In the genomic region with DNA sequence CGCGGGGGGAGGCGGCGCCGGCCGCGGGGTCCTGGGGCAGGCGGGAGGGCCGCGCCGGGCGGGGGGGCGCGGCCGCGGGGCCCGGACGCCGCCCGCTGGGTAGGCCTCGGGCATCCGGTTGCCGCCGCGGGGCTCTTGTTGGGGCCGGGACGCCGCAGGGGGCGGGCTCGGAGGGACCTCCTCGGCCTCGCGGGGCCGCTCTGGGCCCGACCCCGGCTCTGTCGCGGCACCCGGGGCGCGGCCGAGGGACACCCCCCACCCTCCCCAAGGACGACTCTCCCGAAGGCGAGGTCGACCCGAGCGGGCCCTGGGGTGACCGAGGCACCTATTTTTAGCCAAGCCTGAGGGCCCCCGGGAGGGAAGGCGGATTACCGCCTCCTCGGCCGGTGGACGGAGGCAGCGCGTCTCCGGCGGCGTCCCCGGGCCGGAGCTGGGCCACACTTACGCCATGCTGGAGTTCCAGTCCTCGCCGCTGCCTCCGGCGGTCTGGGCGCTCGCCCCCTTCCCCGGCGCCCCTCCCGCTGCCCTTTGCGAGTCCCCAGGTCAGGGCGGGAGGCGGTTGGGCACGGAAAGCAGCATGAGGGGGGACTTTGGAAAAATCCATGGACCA, we compare ENCODE assay signal across 8 cellular contexts. TPM values are rescaled to one million over a fixed set of nuclear protein-coding genes. Genes with fewer than 3 reads are reported as not detected.
DNase-seq lines count a peak whose midpoint lies in the region; ATAC-seq and TF ChIP-seq lines count a peak whose summit lies in the region.

No MANE protein-coding gene starts in this region.

- no peaks in the 10 kb centered on the region for H3K27me3 Mint-ChIP-seq in chondrocyte (ENCODE audit: low read depth)

- TF ChIP-seq RAD21 in liver (IDR thresholded peaks at IDR 0.05) = no peak

- H3K9me3 ChIP-seq in BLaER1 treated with 17β-estradiol and CSF1 and Interleukin-3, amounts not matched to agents 10 nM and 100 nM (replicated peaks in 1 of 11) = no peaks in the 10 kb centered on the region
- no peaks in the 10 kb centered on the region for H3K9me3 ChIP-seq in liver (ENCODE audit: control insufficient read depth in 4 of 4, low read length in 3 of 4)

- peak; percentile 23 to 56 (median 30) for DNase-seq in activated CD4-positive, CD25-positive, alpha-beta regulatory T cell (lab: John Stamatoyannopoulos, UW)
- no peak for DNase-seq in chondrocyte (ENCODE audit: low spot score)
- peak; percentile 21 to 40 for DNase-seq in stimulated activated CD4-positive, alpha-beta T cell treated with anti-CD3 and anti-CD28 coated beads, Interleukin-4, amount 100 ng/mL, for 48 hours (ENCODE audit: low read depth in 2 of 2)
- no peak for DNase-seq in pons (ENCODE audit: low spot score)

- peak overlapping the region; percentile 89 for H3K27ac Mint-ChIP-seq in chondrocyte (ENCODE audit: unreplicated experiment)

- ATAC-seq in GM19438 (IDR thresholded peaks at IDR 0.05; ENCODE audit: low read depth, unreplicated experiment) (peak; percentile 52), HG03521 (IDR thresholded peaks at IDR 0.05; ENCODE audit: unreplicated experiment) (peak; percentile 52)

- peaks cover 40 to 52% (median 51%) of the 10 kb centered on the region in 11 experiments for H4K20me1 ChIP-seq in BLaER1 treated with 17β-estradiol and CSF1 and Interleukin-3, amounts not matched to agents 10 nM and 100 nM

- H3K4me2 ChIP-seq in BLaER1 treated with 17β-estradiol and CSF1 and Interleukin-3, amounts not matched to agents 10 nM and 100 nM = peak overlapping the region; percentile 76 to 95 (median 87)

- no peaks in the 10 kb centered on the region for H3K9me3 Mint-ChIP-seq in chondrocyte (ENCODE audit: low read depth)

- H3K4me3 Mint-ChIP-seq in chondrocyte (ENCODE audit: unreplicated experiment) = peak overlapping the region; percentile 87

- peak overlapping the region; percentile 77 to 99 (median 96) for H3K27ac ChIP-seq in BLaER1 treated with 17β-estradiol and CSF1 and Interleukin-3, amounts not matched to agents 10 nM and 100 nM
- H3K27ac ChIP-seq in liver (ENCODE audit: low read depth in 1 of 2, low read length in 2 of 2) = peak overlapping the region; percentile 63 to 87

- H3K36me3 ChIP-seq in BLaER1 treated with 17β-estradiol and CSF1 and Interleukin-3, amounts not matched to agents 10 nM and 100 nM = peaks cover 0 to 15% (median 7%) of the 10 kb centered on the region in 11 experiments; a peak in 6 of 22 replicates
- no peaks in the 10 kb centered on the region for H3K36me3 ChIP-seq in liver (ENCODE audit: control insufficient read depth in 4 of 4, insufficient read depth in 3 of 4, low read depth in 1 of 4, low read length in 3 of 4)

- WGBS in liver = under 1% methylated on average over 76 of the region's 76 CpGs

- no peaks in the 10 kb centered on the region for H3K36me3 Mint-ChIP-seq in chondrocyte (ENCODE audit: low read depth)

- H3K4me3 ChIP-seq in BLaER1 treated with 17β-estradiol and CSF1 and Interleukin-3, amounts not matched to agents 10 nM and 100 nM = peak overlapping the region; percentile 83 to 98 (median 94)
- H3K4me3 ChIP-seq in liver (ENCODE audit: low read depth in 1 of 3, low read length in 3 of 3) = peak overlapping the region; percentile 64 to 99 (median 67)

- H3K9ac ChIP-seq in BLaER1 treated with 17β-estradiol and CSF1 and Interleukin-3, amounts not matched to agents 10 nM and 100 nM = peak overlapping the region; percentile 94 to 99 (median 97)
- H3K9ac ChIP-seq in liver (ENCODE audit: low read depth in 1 of 2, low read length in 2 of 2) = peak overlapping the region in 1 of 2 donors; percentile 8

- TF ChIP-seq CTCF in chondrocyte (IDR thresholded peaks at IDR 0.05) (peak; percentile 21), liver (IDR thresholded peaks at IDR 0.05; ENCODE audit: low read depth, low read length, missing input control) (no peak)

- no peaks in the 10 kb centered on the region for H3K27me3 ChIP-seq in BLaER1 treated with 17β-estradiol and CSF1 and Interleukin-3, amounts not matched to agents 10 nM and 100 nM
- no peaks in the 10 kb centered on the region for H3K27me3 ChIP-seq in liver (ENCODE audit: control insufficient read depth in 4 of 4, insufficient read depth in 4 of 4, low read length in 3 of 4)

- peaks cover 23% of the 10 kb centered on the region for H3K4me1 Mint-ChIP-seq in chondrocyte (ENCODE audit: low read depth)

- peaks cover 48 to 52% (median 51%) of the 10 kb centered on the region in 10 experiments for H3K4me1 ChIP-seq in BLaER1 treated with 17β-estradiol and CSF1 and Interleukin-3, amounts not matched to agents 10 nM and 100 nM
- H3K4me1 ChIP-seq in liver (ENCODE audit: control insufficient read depth in 4 of 4, insufficient read depth in 4 of 4, low read length in 3 of 4) = peaks cover 4 to 39% (median 29%) of the 10 kb centered on the region in 4 donors

TF ChIP-seq in liver, 16 proteins besides CTCF, POLR2A, EP300 and RAD21:
- no peak for TF ChIP-seq NR2F2 (IDR thresholded peaks at IDR 0.05)
- no peak for TF ChIP-seq JUND (IDR thresholded peaks at IDR 0.05)
- TF ChIP-seq HNF4G (IDR thresholded peaks at IDR 0.05) = no peak
- no peak for TF ChIP-seq YY1 (IDR thresholded peaks at IDR 0.05)
- no peak for TF ChIP-seq EGR1 (IDR thresholded peaks at IDR 0.05; ENCODE audit: low read depth in 2 of 2)
- TF ChIP-seq ZBTB33 (IDR thresholded peaks at IDR 0.05) = no peak
- TF ChIP-seq RXRA (IDR thresholded peaks at IDR 0.05) = no peak

RNA-seq across cellular contexts. Expression of gene KTN1, which starts 0.5 kb away (rescaled TPM):
- total RNA-seq in chondrocyte (129 to 148 TPM (median 137 TPM) in 3 replicates), liver (10 to 100 TPM; 35.1 to 84.1 TPM)
- polyA plus RNA-seq in liver = 100 to 1,000 TPM in 1 of 2 donors, 10 to 100 TPM in 1; 34.9 to 141 TPM

Comparison
In these comparisons a context has a peak if more than half of its experiments do, and no peak if none do; other contexts are left out.
1. DNase-seq: peak in activated CD4-positive, CD25-positive, alpha-beta regulatory T cell (4 of 4) and stimulated activated CD4-positive, alpha-beta T cell treated with anti-CD3 and anti-CD28 coated beads, Interleukin-4, amount 100 ng/mL, for 48 hours (2 of 2); none in chondrocyte (single experiment) and pons (single experiment).